Comparison of ENCODE assay signal across 26 cellular contexts in the genomic region with DNA sequence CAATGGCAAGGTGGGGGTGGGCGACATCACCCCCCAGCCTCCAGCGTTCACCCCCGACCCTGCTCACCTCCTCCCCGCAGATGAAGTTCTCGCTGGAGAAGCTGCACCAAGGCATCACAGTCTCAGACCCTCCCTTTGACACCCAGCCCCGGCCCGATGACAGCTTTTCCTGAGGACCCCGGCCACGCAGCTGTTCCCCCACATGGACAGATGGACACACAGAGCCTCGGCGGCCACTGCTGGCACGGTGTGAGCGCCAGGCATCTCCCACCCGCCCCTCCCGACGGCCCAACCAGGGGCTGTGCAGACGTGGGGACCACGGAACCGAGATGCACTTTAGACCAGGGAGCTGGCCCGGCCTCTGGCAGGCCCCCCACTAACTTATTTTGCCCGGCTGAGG. TPM values are rescaled to one million over a fixed set of nuclear protein-coding genes. Genes with fewer than 3 reads are reported as not detected.
A peak's percentile ranks its signal among the peaks of the same experiment; 100 is the strongest.
DNase-seq lines count a peak whose midpoint lies in the region; ATAC-seq, FAIRE-seq and TF ChIP-seq lines count a peak whose summit lies in the region.
"Had no signal": no experiment of that assay in that cellular context is flagged by ENCODE, and none has a peak within 500 bp of the region (broad histone marks: within the 10 kb centered on the region; RNA-seq: fewer than 3 reads in every experiment).

No MANE protein-coding gene starts in this region.

- H3K36me3 Mint-ChIP-seq in activated T-cell treated with anti-CD3 and anti-CD28 coated beads, Interleukin-2, amount 50 U/mL, for 24 hours (ENCODE audit: low read depth), result peaks cover 71% of the 10 kb centered on the region
- H3K36me3 Mint-ChIP-seq in activated T-cell treated with anti-CD3 and anti-CD28 coated beads, Interleukin-2, amount 50 U/mL, for 4 hours (ENCODE audit: insufficient read depth), result peaks cover 14% of the 10 kb centered on the region

- no peak overlapping the region for H2BK12ac ChIP-seq in H1 (ENCODE audit: low read depth, low read length)

- peaks cover 23% of the 10 kb centered on the region for H3K4me1 ChIP-seq in HepG2 (ENCODE audit: insufficient read depth, low read length)
- H3K4me1 ChIP-seq in right lobe of liver, result no peaks in the 10 kb centered on the region
- H3K4me1 ChIP-seq in H1 (replicated peaks in 1 of 4; ENCODE audit: control insufficient read depth in 3 of 4, insufficient read depth in 4 of 4, low read length in 3 of 4), result peaks cover 0 to 5% (median 3%) of the 10 kb centered on the region in 4 experiments; a peak in 5 of 7 replicates
- H3K4me1 ChIP-seq in small intestine (ENCODE audit: control insufficient read depth in 2 of 2, insufficient read depth in 1 of 2, low read depth in 1 of 2, low read length in 1 of 2), result peaks cover 0 to 3% of the 10 kb centered on the region in 2 donors

- WGBS in HepG2 (ENCODE audit: low lambda C conversion rate), result 98% methylated on average over 18 of the region's 21 CpGs
- 89% methylated on average over 8 of the region's 21 CpGs for WGBS in right lobe of liver (ENCODE audit: insufficient coverage, low coverage, low lambda C conversion rate, missing lambda C conversion rate)
- WGBS in H1 (ENCODE audit: extremely low coverage in 1 of 2, insufficient coverage in 1 of 2, insufficient read length in 1 of 2, insufficient replicate concordance in 2 of 2, low coverage in 1 of 2, low lambda C conversion rate in 2 of 2, missing lambda C conversion rate in 1 of 2), 2 experiments, result 90% methylated on average over 15 of the region's 21 CpGs; no CpG with 5 or more reads in 1 of the 2 experiments
- WGBS in small intestine, 3 donors, result 88 to 92% (median 91%) methylated on average over 18 to 21 of the region's 21 CpGs

- no peak overlapping the region for H3K56ac ChIP-seq in H1 (replicated peaks; ENCODE audit: insufficient read length, low read depth, low read length)

- H3K18ac ChIP-seq in H1 (ENCODE audit: extremely low read depth, low read length), result no peak overlapping the region

- H4K5ac ChIP-seq in H1 (ENCODE audit: insufficient read length, low read depth, low read length), result no peak overlapping the region

- no peak overlapping the region for H2BK120ac ChIP-seq in H1 (replicated peaks; ENCODE audit: low read depth, low read length)

- H3K9me3 Mint-ChIP-seq in activated T-cell treated with anti-CD3 and anti-CD28 coated beads, Interleukin-2, amount 50 U/mL, for 24 hours, result no peaks in the 10 kb centered on the region
- no peaks in the 10 kb centered on the region for H3K9me3 Mint-ChIP-seq in activated T-cell treated with anti-CD3 and anti-CD28 coated beads, Interleukin-2, amount 50 U/mL, for 4 hours
- H3K9me3 Mint-ChIP-seq: CD4-positive, CD25-positive, alpha-beta regulatory T cell; CD8-positive, alpha-beta T cell; H9; HFFc6 had no signal

- H3K9ac ChIP-seq in HepG2 (ENCODE audit: insufficient read depth, low read depth, low read length) (no peak overlapping the region), H1 (replicated peaks in 1 of 4; ENCODE audit: extremely low read depth in 1 of 4, low read depth in 3 of 4, low read length in 3 of 4) (no peak overlapping the region)
- H3K9ac ChIP-seq: BLaER1, GM23248 had no signal

- H3K27ac Mint-ChIP-seq in activated T-cell treated with anti-CD3 and anti-CD28 coated beads, Interleukin-2, amount 50 U/mL, for 24 hours, result peak overlapping the region; percentile 50
- H3K27ac Mint-ChIP-seq: B cell; CD8-positive, alpha-beta T cell; H9; HFFc6 had no signal

- H2BK5ac ChIP-seq in H1 (ENCODE audit: low read depth, low read length), result no peak overlapping the region

- H3K4me3 Mint-ChIP-seq in activated T-cell treated with anti-CD3 and anti-CD28 coated beads, Interleukin-2, amount 50 U/mL, for 24 hours, result no peak overlapping the region
- H3K4me3 Mint-ChIP-seq in activated T-cell treated with anti-CD3 and anti-CD28 coated beads, Interleukin-2, amount 50 U/mL, for 4 hours, result no peak overlapping the region
- H3K4me3 Mint-ChIP-seq: B cell; CD8-positive, alpha-beta T cell; H9; HFFc6 had no signal

- no TSS peak for BruUV-seq in HepG2 (replicated peaks; lab: Mats Ljungman, UMichigan)

- H3K4me3 ChIP-seq in HepG2 (replicated peaks in 1 of 3; ENCODE audit: insufficient read depth in 1 of 3, low read depth in 2 of 3, low read length in 3 of 3) (no peak overlapping the region), right lobe of liver (no peak overlapping the region), H1 (ENCODE audit: extremely low read depth in 1 of 4, insufficient read depth in 2 of 4, low read depth in 3 of 4, low read length in 4 of 4) (no peak overlapping the region), small intestine (ENCODE audit: low read depth in 1 of 2, low read length in 2 of 2) (no peak overlapping the region)
- H3K4me3 ChIP-seq: BLaER1, GM23248 had no signal

- POLR2A ChIA-PET in HepG2 (lab: Yijun Ruan, JAX) (interaction anchor here (1.2 kb wide), 1 partner anchor 12 kb away, joined by 4 read pairs; no protein-coding TSS in a partner anchor), H1 (lab: Charles Lee; ENCODE audit: partially characterized antibody) (interaction anchor here (0.9 to 24.8 kb wide), 5 partner anchors 9 to 41 kb away, joined by 3 to 366 read pairs (median 10); partner anchors contain the start of gene GRAMD1A)

- FAIRE-seq in HepG2 (lab: Jason Lieb, UNC), result no peak
- FAIRE-seq in H1 (lab: Jason Lieb, UNC), result no peak
- FAIRE-seq in small intestine (lab: Jason Lieb, UNC), result no peak
- FAIRE-seq: A204.1, G401.6, GM12892, GM19239 had no signal

- intact Hi-C loops in HepG2 (cut with micrococcal nuclease; ENCODE audit: unreplicated experiment), result no loop called here
- intact Hi-C loops in right lobe of liver (cut with DNase I), result no loop called here

- CTCF ChIA-PET in HepG2 (lab: Yijun Ruan, JAX; ENCODE audit: low intra/inter-chr PET ratio, low total read pairs), result no interaction called here
- CTCF ChIA-PET in H1 (lab: Charles Lee; ENCODE audit: partially characterized antibody), result interaction anchor here (1.0 to 3.2 kb wide), 7 partner anchors 13 to 187 kb away, joined by 3 to 11 read pairs (median 3); no protein-coding TSS in a partner anchor

- H3K4me2 ChIP-seq in HepG2 (ENCODE audit: low read depth, low read length) (no peak overlapping the region), H1 (ENCODE audit: insufficient read depth in 1 of 2, low read depth in 2 of 2, low read length in 2 of 2) (no peak overlapping the region)
- H3K4me2 ChIP-seq: BLaER1 had no signal

- no peak overlapping the region for H2BK15ac ChIP-seq in H1 (ENCODE audit: low read length)

- ATAC-seq in activated T-cell treated with anti-CD3 and anti-CD28 coated beads, Interleukin-2, amount 50 U/mL, for 4 hours, result no peak
- ATAC-seq in HepG2 (no peak), right lobe of liver (no peak)
- ATAC-seq: CD8-positive, alpha-beta T cell; HCT116 had no signal

- in situ Hi-C loops in HepG2 (cut with HindIII; ENCODE audit: extremely low pct_ligation_motif_present, low pct_unique_long_range_greater_than_20kb), result no loop called here

- no peak overlapping the region for H4K91ac ChIP-seq in H1 (replicated peaks; ENCODE audit: insufficient read length, low read length)

- H3K4ac ChIP-seq in H1 (replicated peaks; ENCODE audit: insufficient read length, low read depth, low read length), result no peak overlapping the region

- H4K8ac ChIP-seq in H1 (ENCODE audit: extremely low read depth, insufficient read depth, low read length), result no peak overlapping the region

- no peaks in the 10 kb centered on the region for H3K79me2 ChIP-seq in HepG2 (ENCODE audit: insufficient read depth, low read length)
- no peaks in the 10 kb centered on the region for H3K79me2 ChIP-seq in H1 (ENCODE audit: control insufficient read depth in 1 of 2, insufficient read depth in 2 of 2, low read length in 2 of 2)

- no peak for TF ChIP-seq CTCF in HepG2 (CRISPR knock-in tag; IDR thresholded peaks at IDR 0.05)
- no peak for TF ChIP-seq CTCF in right lobe of liver (IDR thresholded peaks at IDR 0.05)
- TF ChIP-seq CTCF in H1 (IDR thresholded peaks at IDR 0.05; ENCODE audit: control extremely low read depth in 1 of 3, insufficient read depth in 1 of 3, low read depth in 1 of 3, low read length in 3 of 3), result no peak

- H2AFZ ChIP-seq in HepG2 (ENCODE audit: low read length) (no peak overlapping the region), H1 (ENCODE audit: low read length) (no peak overlapping the region)
- H2AFZ ChIP-seq: GM23248 had no signal

- no peak overlapping the region for H2BK20ac ChIP-seq in H1 (ENCODE audit: low read length)

- H3K14ac ChIP-seq in H1 (ENCODE audit: insufficient read length), result no peak overlapping the region

- no peaks in the 10 kb centered on the region for H3K79me1 ChIP-seq in H1 (ENCODE audit: low read depth, low read length)

- H3K27me3 Mint-ChIP-seq in activated T-cell treated with anti-CD3 and anti-CD28 coated beads, Interleukin-2, amount 50 U/mL, for 24 hours, result peaks cover under 1% of the 10 kb centered on the region
- H3K27me3 Mint-ChIP-seq in activated T-cell treated with anti-CD3 and anti-CD28 coated beads, Interleukin-2, amount 50 U/mL, for 4 hours (ENCODE audit: low read depth), result no peaks in the 10 kb centered on the region

- TF ChIP-seq POLR2A in HepG2 (IDR thresholded peaks at IDR 0.05; ENCODE audit: insufficient read depth in 1 of 2, low read depth in 2 of 2, low read length in 2 of 2) (no peak), right lobe of liver (IDR thresholded peaks at IDR 0.05) (no peak), H1 (IDR thresholded peaks at IDR 0.05; ENCODE audit: control extremely low read depth in 1 of 2, low read depth in 2 of 2, low read length in 2 of 2) (no peak)

- TF ChIP-seq RAD21 in HepG2 (CRISPR knock-in tag; IDR thresholded peaks at IDR 0.05) (no peak), H1 (IDR thresholded peaks at IDR 0.05 in 1 of 2, conservative IDR thresholded peaks at IDR 0.05 in 1 of 2; ENCODE audit: low read depth in 2 of 2, low read length in 2 of 2) (no peak)

- no peak overlapping the region for H3K23ac ChIP-seq in H1 (ENCODE audit: insufficient read length)

- H4K20me1 ChIP-seq in HepG2 (ENCODE audit: insufficient read depth, low read length) (0 out of 2 replicates have a peak, but pooled peaks cover 9% of the 10 kb centered on the region), H1 (replicated peaks in 1 of 2; ENCODE audit: control insufficient read depth in 1 of 2, insufficient read depth in 2 of 2, low read length in 2 of 2) (peaks cover 7 to 26% of the 10 kb centered on the region in 2 experiments)

- TF ChIP-seq EP300 in HepG2 (IDR thresholded peaks at IDR 0.05; ENCODE audit: low read depth in 2 of 2, low read length in 2 of 2), result no peak
- no peak for TF ChIP-seq EP300 in HepG2 (CRISPR knock-in tag; IDR thresholded peaks at IDR 0.05; ENCODE audit: borderline replicate concordance)
- no peak for TF ChIP-seq EP300 in H1 (IDR thresholded peaks at IDR 0.05; ENCODE audit: borderline replicate concordance in 1 of 2, low read depth in 2 of 2, low read length in 2 of 2)

- no peak overlapping the region for H2AK5ac ChIP-seq in H1 (ENCODE audit: low read depth, low read length)

- H3K27ac ChIP-seq in HepG2 (ENCODE audit: extremely low read length, insufficient read depth, low read length) (no peak overlapping the region), right lobe of liver (no peak overlapping the region), H1 (ENCODE audit: low read depth, low read length) (no peak overlapping the region), small intestine (ENCODE audit: low read depth in 1 of 2, low read length in 1 of 2) (no peak overlapping the region)
- H3K27ac ChIP-seq: 22Rv1, BLaER1, C4-2B, GM23248 had no signal

- no peak for DNase-seq in activated T-cell treated with anti-CD3 and anti-CD28 coated beads, Interleukin-2, amount 50 U/mL, for 24 hours
- no peak for DNase-seq in activated T-cell treated with anti-CD3 and anti-CD28 coated beads, Interleukin-2, amount 50 U/mL, for 4 hours
- no peak for DNase-seq in HepG2 (ENCODE audit: low spot score)
- DNase-seq in right lobe of liver, result no peak
- DNase-seq in H1 (ENCODE audit: low read depth in 1 of 2, low spot score in 2 of 2), result no peak
- DNase-seq in small intestine, result no peak
- no peak for DNase-seq in SIG-M5 (lab: John Stamatoyannopoulos, UW)
- DNase-seq: CD4-positive, CD25-positive, alpha-beta regulatory T cell; CD8-positive, alpha-beta T cell; DMS153; DND-41; GM23248; H9; HFFc6 had no signal

- H3K23me2 ChIP-seq in H1 (ENCODE audit: low read depth, low read length), result peaks cover 6% of the 10 kb centered on the region; the same call in 1 of the 2 replicates

- H3K9me3 ChIP-seq in HepG2 (ENCODE audit: low read length) (no peaks in the 10 kb centered on the region), right lobe of liver (no peaks in the 10 kb centered on the region), H1 (ENCODE audit: insufficient read depth in 2 of 2, low read depth in 1 of 2, low read length in 1 of 2) (no peaks in the 10 kb centered on the region), small intestine (ENCODE audit: control insufficient read depth, low read depth) (no peaks in the 10 kb centered on the region)
- H3K9me3 ChIP-seq: BLaER1, Caco-2 had no signal

- H3K4me1 Mint-ChIP-seq in activated T-cell treated with anti-CD3 and anti-CD28 coated beads, Interleukin-2, amount 50 U/mL, for 24 hours (ENCODE audit: low read depth), result peaks cover 5% of the 10 kb centered on the region
- peaks cover 4% of the 10 kb centered on the region for H3K4me1 Mint-ChIP-seq in activated T-cell treated with anti-CD3 and anti-CD28 coated beads, Interleukin-2, amount 50 U/mL, for 4 hours (ENCODE audit: low read depth)

- H3K36me3 ChIP-seq in HepG2 (replicated peaks in 1 of 2; ENCODE audit: control insufficient read depth in 1 of 2, insufficient read depth in 2 of 2, low read length in 2 of 2) (peaks cover 21 to 62% of the 10 kb centered on the region in 2 experiments), right lobe of liver (peaks cover 0 to 8% (median 3%) of the 10 kb centered on the region in 4 donors), H1 (ENCODE audit: control insufficient read depth in 2 of 4, insufficient read depth in 4 of 4, low read length in 3 of 4) (peaks cover 31 to 65% (median 56%) of the 10 kb centered on the region in 4 experiments), small intestine (ENCODE audit: control insufficient read depth in 2 of 2, insufficient read depth in 2 of 2, low read length in 2 of 2) (peaks cover 8 to 24% of the 10 kb centered on the region in 2 donors)

- H3K27me3 ChIP-seq in HepG2 (ENCODE audit: control insufficient read depth in 1 of 2, insufficient read depth in 2 of 2, low read length in 2 of 2), result no peaks in the 10 kb centered on the region
- H3K27me3 ChIP-seq in right lobe of liver, result no peaks in the 10 kb centered on the region
- H3K27me3 ChIP-seq in H1 (replicated peaks in 1 of 4; ENCODE audit: control insufficient read depth in 3 of 4, extremely low read depth in 1 of 4, insufficient read depth in 3 of 4, low read length in 3 of 4), result peaks cover 0 to 9% (median 8%) of the 10 kb centered on the region in 4 experiments; a peak in 5 of 7 replicates
- H3K27me3 ChIP-seq in small intestine (ENCODE audit: control insufficient read depth in 2 of 2, insufficient read depth in 2 of 2, low read length in 2 of 2), result peaks cover 0 to 6% of the 10 kb centered on the region in 2 donors

RNA-seq across cellular contexts. Expression of gene SCN1B, which starts 4.3 kb away (rescaled TPM):
- total RNA-seq in activated T-cell treated with anti-CD3 and anti-CD28 coated beads, Interleukin-2, amount 50 U/mL, for 4 hours, result 1 to 10 TPM; 1.1 to 2.3 (median 1.2) TPM
- total RNA-seq in HepG2 (2016; rRNA removed; fragmentation: Illumina TruSeq; extraction: Trizol) (1.5 and 2.7 TPM in 2 replicates), right lobe of liver (1 to 10 TPM; 2.6 to 4.9 (median 3.6) TPM)
- total RNA-seq in HepG2 (2016; cell fraction: cytosol; rRNA removed; fragmentation: Illumina TruSeq; extraction: Trizol; ENCODE audit: low read depth), result 4.5 and 6.0 TPM in 2 replicates
- 1.1 and 2.5 TPM in 2 replicates for total RNA-seq in HepG2 (2016; cell fraction: insoluble cytoplasmic fraction; rRNA removed; fragmentation: Illumina TruSeq; extraction: Trizol)
- total RNA-seq in HepG2 (2016; cell fraction: membrane; rRNA removed; fragmentation: Illumina TruSeq; extraction: Trizol), result 6.4 and 8.1 TPM in 2 replicates
- 1.5 and 2.0 TPM in 2 replicates for total RNA-seq in HepG2 (2016; cell fraction: nucleus; rRNA removed; fragmentation: Illumina TruSeq; extraction: Trizol)
- polyA plus RNA-seq in HepG2 (2011; rRNA removed) (20.1 and 24.5 TPM in 2 replicates), H1 (2011; rRNA removed) (3.1 and 4.1 TPM in 2 replicates), small intestine (10 to 100 TPM in 1 of 3 donors, 1 to 10 TPM in 1, not detected in 1; 2.4 to 10.1 TPM)
- polyA plus RNA-seq in HepG2 (2011; cell fraction: cytosol; rRNA removed), result 14.0 and 14.1 TPM in 2 replicates
- 42.7 and 48.8 TPM in 2 replicates for polyA plus RNA-seq in HepG2 (2011; cell fraction: nucleus; rRNA removed)
- 5.5 and 5.6 TPM in 2 replicates for polyA plus RNA-seq in HepG2 (2012)
- polyA plus RNA-seq in HepG2 (2016; cell fraction: cytosol; fragmentation: Illumina TruSeq; extraction: Trizol; ENCODE audit: low read depth), result 8.2 and 8.5 TPM in 2 replicates
- 1.9 and 2.0 TPM in 2 replicates for polyA plus RNA-seq in HepG2 (2016; cell fraction: insoluble cytoplasmic fraction; fragmentation: Illumina TruSeq; extraction: Trizol; ENCODE audit: low read depth)
- polyA plus RNA-seq in HepG2 (2016; cell fraction: membrane; fragmentation: Illumina TruSeq; extraction: Trizol; ENCODE audit: low read depth), result 8.0 and 8.2 TPM in 2 replicates
- 6.6 and 6.8 TPM in 2 replicates for polyA plus RNA-seq in HepG2 (2016; cell fraction: nucleus; fragmentation: Illumina TruSeq; extraction: Trizol; ENCODE audit: insufficient read depth, low read depth)
- 0.89 and 10.7 TPM in 2 replicates for polyA minus RNA-seq in HepG2 (2011; rRNA and poly(A)+ RNA removed; ENCODE audit: low replicate concordance)
- polyA minus RNA-seq in HepG2 (2011; cell fraction: cytosol; rRNA and poly(A)+ RNA removed), result 4.2 TPM in 2 replicates
- polyA minus RNA-seq in HepG2 (2011; cell fraction: nucleus; rRNA and poly(A)+ RNA removed), result 10.8 and 11.2 TPM in 2 replicates
- total RNA-seq in H1 (2021; fragmentation: NEBNext Ultra II Directional; extraction: Animal tissue kit (Norgen Biotek cat#: 25700)), result 3.3 and 3.5 TPM in 2 replicates
- polyA plus RNA-seq in H1 (2011; cell fraction: cytosol; rRNA removed), result 3.9 TPM
- 8.6 TPM for polyA plus RNA-seq in H1 (2011; cell fraction: nucleus; rRNA removed)
- 2.8 to 4.5 TPM (median 3.7 TPM) in 4 replicates for polyA plus RNA-seq in H1 (2012, experiment 1 of 2)
- 2.3 TPM for polyA plus RNA-seq in H1 (2012, experiment 2 of 2)
- polyA plus RNA-seq in H1 (2013, experiment 1 of 2), result 1.9 TPM
- 1.7 TPM for polyA plus RNA-seq in H1 (2013, experiment 2 of 2)
- 1.5 and 4.7 TPM in 2 replicates for polyA minus RNA-seq in H1 (2011; rRNA and poly(A)+ RNA removed)
- polyA minus RNA-seq in H1 (2011; cell fraction: cytosol; rRNA and poly(A)+ RNA removed), result 3.4 TPM
- polyA minus RNA-seq in H1 (2011; cell fraction: nucleus; rRNA and poly(A)+ RNA removed), result 3.0 TPM

RNA-seq across cellular contexts. Expression of gene HPN, which starts 15.6 kb away (rescaled TPM):
- under 1 TPM in 2 of 3 donors, not detected in 1; 0.26 to 0.38 TPM for total RNA-seq in activated T-cell treated with anti-CD3 and anti-CD28 coated beads, Interleukin-2, amount 50 U/mL, for 4 hours
- total RNA-seq in HepG2 (2016; rRNA removed; fragmentation: Illumina TruSeq; extraction: Trizol), result 23.9 and 46.7 TPM in 2 replicates
- 42.7 and 50.6 TPM in 2 replicates for total RNA-seq in HepG2 (2016; cell fraction: cytosol; rRNA removed; fragmentation: Illumina TruSeq; extraction: Trizol; ENCODE audit: low read depth)
- total RNA-seq in HepG2 (2016; cell fraction: insoluble cytoplasmic fraction; rRNA removed; fragmentation: Illumina TruSeq; extraction: Trizol), result 21.2 and 50.0 TPM in 2 replicates
- total RNA-seq in HepG2 (2016; cell fraction: membrane; rRNA removed; fragmentation: Illumina TruSeq; extraction: Trizol), result 54.3 and 66.8 TPM in 2 replicates
- total RNA-seq in HepG2 (2016; cell fraction: nucleus; rRNA removed; fragmentation: Illumina TruSeq; extraction: Trizol), result 45.3 and 57.3 TPM in 2 replicates
- 261 and 364 TPM in 2 replicates for polyA plus RNA-seq in HepG2 (2011; rRNA removed)
- 287 and 379 TPM in 2 replicates for polyA plus RNA-seq in HepG2 (2011; cell fraction: cytosol; rRNA removed)
- 902 and 1,132 TPM in 2 replicates for polyA plus RNA-seq in HepG2 (2011; cell fraction: nucleus; rRNA removed)
- polyA plus RNA-seq in HepG2 (2012), result 157 and 225 TPM in 2 replicates
- 63.0 and 76.1 TPM in 2 replicates for polyA plus RNA-seq in HepG2 (2016; cell fraction: cytosol; fragmentation: Illumina TruSeq; extraction: Trizol; ENCODE audit: low read depth)
- 32.2 and 40.3 TPM in 2 replicates for polyA plus RNA-seq in HepG2 (2016; cell fraction: insoluble cytoplasmic fraction; fragmentation: Illumina TruSeq; extraction: Trizol; ENCODE audit: low read depth)
- polyA plus RNA-seq in HepG2 (2016; cell fraction: membrane; fragmentation: Illumina TruSeq; extraction: Trizol; ENCODE audit: low read depth), result 76.4 and 86.0 TPM in 2 replicates
- polyA plus RNA-seq in HepG2 (2016; cell fraction: nucleus; fragmentation: Illumina TruSeq; extraction: Trizol; ENCODE audit: insufficient read depth, low read depth), result 121 and 129 TPM in 2 replicates
- polyA minus RNA-seq in HepG2 (2011; rRNA and poly(A)+ RNA removed; ENCODE audit: low replicate concordance), result 189 TPM in 1 of 2 replicates, not detected in the other
- 86.7 and 119 TPM in 2 replicates for polyA minus RNA-seq in HepG2 (2011; cell fraction: cytosol; rRNA and poly(A)+ RNA removed)
- 78.7 and 86.0 TPM in 2 replicates for polyA minus RNA-seq in HepG2 (2011; cell fraction: nucleus; rRNA and poly(A)+ RNA removed)
- 100 to 1,000 TPM; 285 to 486 (median 374) TPM for total RNA-seq in right lobe of liver
- 12.3 and 14.7 TPM in 2 replicates for total RNA-seq in H1 (2021; fragmentation: NEBNext Ultra II Directional; extraction: Animal tissue kit (Norgen Biotek cat#: 25700))
- 33.7 and 49.9 TPM in 2 replicates for polyA plus RNA-seq in H1 (2011; rRNA removed)
- polyA plus RNA-seq in H1 (2011; cell fraction: cytosol; rRNA removed), result 32.0 TPM
- polyA plus RNA-seq in H1 (2011; cell fraction: nucleus; rRNA removed), result 86.2 TPM
- 8.3 to 24.9 TPM (median 19.7 TPM) in 4 replicates for polyA plus RNA-seq in H1 (2012, experiment 1 of 2)
- 19.5 TPM for polyA plus RNA-seq in H1 (2012, experiment 2 of 2)
- polyA plus RNA-seq in H1 (2013, experiment 1 of 2), result 14.3 TPM
- polyA plus RNA-seq in H1 (2013, experiment 2 of 2), result 13.3 TPM
- 6.3 and 7.6 TPM in 2 replicates for polyA minus RNA-seq in H1 (2011; rRNA and poly(A)+ RNA removed)
- 16.4 TPM for polyA minus RNA-seq in H1 (2011; cell fraction: cytosol; rRNA and poly(A)+ RNA removed)
- 19.0 TPM for polyA minus RNA-seq in H1 (2011; cell fraction: nucleus; rRNA and poly(A)+ RNA removed)
- polyA plus RNA-seq in small intestine, result 1 to 10 TPM in 1 of 3 donors, not detected in 2; 1.8 TPM
- total RNA-seq: B cell; CD4-positive, CD25-positive, alpha-beta regulatory T cell; CD8-positive, alpha-beta T cell; GM23248; H4; HFFc6 had no signal
- polyA plus RNA-seq: AG04450, GM23248 had no signal

RNA-seq across cellular contexts. Expression of gene GRAMD1A, which starts 25.8 kb away (rescaled TPM):
- total RNA-seq in activated T-cell treated with anti-CD3 and anti-CD28 coated beads, Interleukin-2, amount 50 U/mL, for 4 hours, result 100 to 1,000 TPM; 162 to 192 (median 170) TPM
- total RNA-seq in HepG2 (2016; rRNA removed; fragmentation: Illumina TruSeq; extraction: Trizol) (8.0 and 14.7 TPM in 2 replicates), right lobe of liver (10 to 100 TPM; 10.4 to 34.8 (median 15.4) TPM)
- 23.3 and 25.4 TPM in 2 replicates for total RNA-seq in HepG2 (2016; cell fraction: cytosol; rRNA removed; fragmentation: Illumina TruSeq; extraction: Trizol; ENCODE audit: low read depth)
- 7.2 and 15.9 TPM in 2 replicates for total RNA-seq in HepG2 (2016; cell fraction: insoluble cytoplasmic fraction; rRNA removed; fragmentation: Illumina TruSeq; extraction: Trizol)
- 26.9 and 28.0 TPM in 2 replicates for total RNA-seq in HepG2 (2016; cell fraction: membrane; rRNA removed; fragmentation: Illumina TruSeq; extraction: Trizol)
- total RNA-seq in HepG2 (2016; cell fraction: nucleus; rRNA removed; fragmentation: Illumina TruSeq; extraction: Trizol), result 17.9 and 19.7 TPM in 2 replicates
- polyA plus RNA-seq in HepG2 (2011; rRNA removed) (171 and 181 TPM in 2 replicates), H1 (2011; rRNA removed) (113 and 176 TPM in 2 replicates), small intestine (10 to 100 TPM in 1 of 3 donors, 1 to 10 TPM in 2; 2.0 to 36.3 (median 8.4) TPM)
- 68.5 and 120 TPM in 2 replicates for polyA plus RNA-seq in HepG2 (2011; cell fraction: cytosol; rRNA removed)
- polyA plus RNA-seq in HepG2 (2011; cell fraction: nucleus; rRNA removed), result 669 and 1,022 TPM in 2 replicates
- polyA plus RNA-seq in HepG2 (2012), result 68.6 and 85.6 TPM in 2 replicates
- 47.6 and 52.1 TPM in 2 replicates for polyA plus RNA-seq in HepG2 (2016; cell fraction: cytosol; fragmentation: Illumina TruSeq; extraction: Trizol; ENCODE audit: low read depth)
- 11.6 and 19.2 TPM in 2 replicates for polyA plus RNA-seq in HepG2 (2016; cell fraction: insoluble cytoplasmic fraction; fragmentation: Illumina TruSeq; extraction: Trizol; ENCODE audit: low read depth)
- 43.5 and 50.9 TPM in 2 replicates for polyA plus RNA-seq in HepG2 (2016; cell fraction: membrane; fragmentation: Illumina TruSeq; extraction: Trizol; ENCODE audit: low read depth)
- polyA plus RNA-seq in HepG2 (2016; cell fraction: nucleus; fragmentation: Illumina TruSeq; extraction: Trizol; ENCODE audit: insufficient read depth, low read depth), result 55.7 and 69.0 TPM in 2 replicates
- polyA minus RNA-seq in HepG2 (2011; rRNA and poly(A)+ RNA removed; ENCODE audit: low replicate concordance), result 32.3 and 120 TPM in 2 replicates
- 59.4 and 66.8 TPM in 2 replicates for polyA minus RNA-seq in HepG2 (2011; cell fraction: cytosol; rRNA and poly(A)+ RNA removed)
- polyA minus RNA-seq in HepG2 (2011; cell fraction: nucleus; rRNA and poly(A)+ RNA removed), result 94.2 and 105 TPM in 2 replicates
- total RNA-seq in H1 (2021; fragmentation: NEBNext Ultra II Directional; extraction: Animal tissue kit (Norgen Biotek cat#: 25700)), result 152 and 154 TPM in 2 replicates
- polyA plus RNA-seq in H1 (2011; cell fraction: cytosol; rRNA removed), result 103 TPM
- 333 TPM for polyA plus RNA-seq in H1 (2011; cell fraction: nucleus; rRNA removed)
- 101 to 139 TPM (median 129 TPM) in 4 replicates for polyA plus RNA-seq in H1 (2012, experiment 1 of 2)
- 109 TPM for polyA plus RNA-seq in H1 (2012, experiment 2 of 2)
- 139 TPM for polyA plus RNA-seq in H1 (2013, experiment 1 of 2)
- polyA plus RNA-seq in H1 (2013, experiment 2 of 2), result 137 TPM
- 113 and 127 TPM in 2 replicates for polyA minus RNA-seq in H1 (2011; rRNA and poly(A)+ RNA removed)
- 87.8 TPM for polyA minus RNA-seq in H1 (2011; cell fraction: cytosol; rRNA and poly(A)+ RNA removed)
- 91.4 TPM for polyA minus RNA-seq in H1 (2011; cell fraction: nucleus; rRNA and poly(A)+ RNA removed)
